13 cellular contexts compared by ENCODE assay signal in genomic region chr19:6476896-6477431, GRCh38. TPM values are rescaled to one million over a fixed set of nuclear protein-coding genes. Genes with fewer than 3 reads are reported as not detected.
A peak's percentile ranks its signal among the peaks of the same experiment; 100 is the strongest.
DNase-seq lines count a peak whose midpoint lies in the region; ATAC-seq and TF ChIP-seq lines count a peak whose summit lies in the region.
"Had no signal": no experiment of that assay in that cellular context is flagged by ENCODE, and none has a peak within 500 bp of the region (broad histone marks: within the 10 kb centered on the region; RNA-seq: fewer than 3 reads in every experiment).

No MANE protein-coding gene starts in this region.

- H3K36me3 ChIP-seq in breast epithelium = no peaks in the 10 kb centered on the region
- no peaks in the 10 kb centered on the region for H3K36me3 ChIP-seq in testis (ENCODE audit: low read depth, missing control alignments)
- H3K36me3 ChIP-seq: HAP-1 had no signal

- CTCF ChIA-PET in MCF 10A (lab: Yijun Ruan, JAX) = interaction anchor here (0.5 kb wide), 1 partner anchor 42 kb away, joined by 3 read pairs; no protein-coding TSS in a partner anchor

- H3K27me3 Mint-ChIP-seq in MCF 10A (ENCODE audit: insufficient read depth, unreplicated experiment) (no peaks in the 10 kb centered on the region), mesothelial cell of epicardium (ENCODE audit: low read depth) (peaks cover 51% of the 10 kb centered on the region)

- H3K4me3 ChIP-seq in breast epithelium (peak overlapping the region in 2 of 3 donors; percentile 42 to 56), epithelial cell of esophagus (ENCODE audit: low read length) (peak overlapping the region; percentile 35), testis (peak overlapping the region; percentile 15 to 25)
- H3K4me3 ChIP-seq: HAP-1 had no signal

- POLR2A ChIA-PET in MCF 10A (lab: Yijun Ruan, JAX) = no interaction called here

- H3K36me3 Mint-ChIP-seq in MCF 10A (ENCODE audit: insufficient read depth, unreplicated experiment) = peaks cover 6% of the 10 kb centered on the region
- no peaks in the 10 kb centered on the region for H3K36me3 Mint-ChIP-seq in mesothelial cell of epicardium

- H3K4me1 Mint-ChIP-seq in MCF 10A (ENCODE audit: insufficient read depth, unreplicated experiment) = no peaks in the 10 kb centered on the region
- H3K4me1 Mint-ChIP-seq in mesothelial cell of epicardium = no peaks in the 10 kb centered on the region

- H3K9me3 Mint-ChIP-seq in MCF 10A (ENCODE audit: unreplicated experiment) = no peaks in the 10 kb centered on the region
- no peaks in the 10 kb centered on the region for H3K9me3 Mint-ChIP-seq in mesothelial cell of epicardium

- H3K4me3 Mint-ChIP-seq in MCF 10A (ENCODE audit: unreplicated experiment) (no peak overlapping the region), mesothelial cell of epicardium (peak overlapping the region; percentile 56)

- H3K27ac Mint-ChIP-seq in MCF 10A (ENCODE audit: low read depth, unreplicated experiment) (no peak overlapping the region), mesothelial cell of epicardium (no peak overlapping the region)

- peaks cover 0 to 5% of the 10 kb centered on the region in 2 donors for H3K4me1 ChIP-seq in breast epithelium
- no peaks in the 10 kb centered on the region for H3K4me1 ChIP-seq in testis
- H3K4me1 ChIP-seq: HAP-1 had no signal

- DNase-seq in breast epithelium (ENCODE audit: low spot score in 2 of 2) (no peak), MCF 10A (ENCODE audit: unreplicated experiment) (no peak), epithelial cell of esophagus (ENCODE audit: low read depth) (no peak), mesothelial cell of epicardium (ENCODE audit: low spot score in 2 of 2, unreplicated experiment in 2 of 2) (no peak), testis (no peak), hypothalamus (lab: John Stamatoyannopoulos, UW) (no peak)
- DNase-seq in effector CD4-positive, alpha-beta T cell = no peak
- DNase-seq: 8988T, SIG-M5 had no signal

- intact Hi-C loops in breast epithelium (cut with DNase I; ENCODE audit: low total_unique reads) (no loop called here), MCF 10A (cut with micrococcal nuclease) (no loop called here), testis (cut with DNase I; ENCODE audit: low total_unique reads) (no loop called here)

- H3K9me3 ChIP-seq in breast epithelium = no peaks in the 10 kb centered on the region
- H3K9me3 ChIP-seq in testis = no peaks in the 10 kb centered on the region
- H3K9me3 ChIP-seq: HAP-1, neutrophil had no signal

- H3K27me3 ChIP-seq in breast epithelium (peaks cover 0 to 23% of the 10 kb centered on the region in 2 donors), testis (no peaks in the 10 kb centered on the region)
- H3K27me3 ChIP-seq: neutrophil had no signal

- no peak for TF ChIP-seq CTCF in breast epithelium (IDR thresholded peaks at IDR 0.05)
- no peak for TF ChIP-seq CTCF in MCF 10A (IDR thresholded peaks at IDR 0.05; ENCODE audit: unreplicated experiment)
- no peak for TF ChIP-seq CTCF in epithelial cell of esophagus (IDR thresholded peaks at IDR 0.05; ENCODE audit: insufficient read depth, low read depth, low read length, missing control alignments)
- TF ChIP-seq CTCF in mesothelial cell of epicardium (IDR thresholded peaks at IDR 0.05; ENCODE audit: unreplicated experiment) = no peak
- no peak for TF ChIP-seq CTCF in testis (IDR thresholded peaks at IDR 0.05)

- H3K27ac ChIP-seq in breast epithelium = no peak overlapping the region
- H3K27ac ChIP-seq in testis = no peak overlapping the region
- H3K27ac ChIP-seq: neutrophil had no signal

- TF ChIP-seq POLR2A in breast epithelium (IDR thresholded peaks at IDR 0.05) (no peak), testis (IDR thresholded peaks at IDR 0.05) (no peak)

- BruUV-seq in MCF 10A (replicated peaks; lab: Mats Ljungman, UMichigan) = no TSS peak

- no peak for ATAC-seq in GM18520 (IDR thresholded peaks at IDR 0.05; ENCODE audit: unreplicated experiment)

- WGBS in testis, 2 donors = 11 to 12% methylated on average over 19 to 28 of the region's 29 CpGs

RNA-seq across cellular contexts. Expression of gene DENND1C, which starts 4.6 kb away (rescaled TPM):
- total RNA-seq in breast epithelium (1 to 10 TPM; 1.3 to 3.2 (median 2.5) TPM), MCF 10A (2022) (not detected in 2 replicates), mesothelial cell of epicardium (0.42 to 0.75 TPM (median 0.63 TPM) in 3 replicates), testis (1 to 10 TPM; 1.9 to 3.2 TPM)
- 2.9 TPM for polyA plus RNA-seq in testis (ENCODE audit: insufficient read depth, low read depth, low replicate concordance)
- total RNA-seq: M059J had no signal

RNA-seq across cellular contexts. Expression of gene CRB3, which starts 12.9 kb away (rescaled TPM):
- 10 to 100 TPM in 2 of 3 donors, under 1 TPM in 1; 0.48 to 30.7 (median 24.6) TPM for total RNA-seq in breast epithelium
- 13.6 and 15.6 TPM in 2 replicates for total RNA-seq in MCF 10A (2022)
- 18.9 to 21.9 TPM (median 20.6 TPM) in 3 replicates for total RNA-seq in mesothelial cell of epicardium
- total RNA-seq in testis = 1 to 10 TPM; 1.2 to 2.0 TPM
- 2.3 TPM for polyA plus RNA-seq in testis (ENCODE audit: insufficient read depth, low read depth, low replicate concordance)

RNA-seq across cellular contexts. Expression of gene SLC25A23, which starts 17.4 kb away (rescaled TPM):
- total RNA-seq in breast epithelium = 10 to 100 TPM; 14.0 to 37.8 (median 18.4) TPM
- 14.5 and 21.3 TPM in 2 replicates for total RNA-seq in MCF 10A (2022)
- total RNA-seq in mesothelial cell of epicardium = 60.8 to 67.5 TPM (median 65.5 TPM) in 3 replicates
- 10 to 100 TPM; 34.3 to 38.5 TPM for total RNA-seq in testis
- 26.9 TPM for polyA plus RNA-seq in testis (ENCODE audit: insufficient read depth, low read depth, low replicate concordance)

RNA-seq across cellular contexts. Expression of gene TUBB4A, which starts 25.1 kb away (rescaled TPM):
- under 1 TPM in 1 of 3 donors, not detected in 2; 0.48 TPM for total RNA-seq in breast epithelium
- total RNA-seq in MCF 10A (2022) = not detected in 2 replicates
- total RNA-seq in mesothelial cell of epicardium = 10.5 to 13.5 TPM (median 13.0 TPM) in 3 replicates
- total RNA-seq in testis = 100 to 1,000 TPM; 217 to 277 TPM
- polyA plus RNA-seq in testis (ENCODE audit: insufficient read depth, low read depth, low replicate concordance) = 205 TPM

RNA-seq across cellular contexts. Expression of gene SLC25A41, which starts 43.4 kb away (rescaled TPM):
- total RNA-seq in breast epithelium (under 1 TPM in 1 of 3 donors, not detected in 2; 0.44 TPM), MCF 10A (2022) (not detected in 2 replicates), mesothelial cell of epicardium (1.2 to 1.8 TPM (median 1.6 TPM) in 3 replicates), testis (1 to 10 TPM; 3.2 to 3.9 TPM)
- 7.6 TPM for polyA plus RNA-seq in testis (ENCODE audit: insufficient read depth, low read depth, low replicate concordance)
- total RNA-seq: M059J had no signal
